In the genomic region with DNA sequence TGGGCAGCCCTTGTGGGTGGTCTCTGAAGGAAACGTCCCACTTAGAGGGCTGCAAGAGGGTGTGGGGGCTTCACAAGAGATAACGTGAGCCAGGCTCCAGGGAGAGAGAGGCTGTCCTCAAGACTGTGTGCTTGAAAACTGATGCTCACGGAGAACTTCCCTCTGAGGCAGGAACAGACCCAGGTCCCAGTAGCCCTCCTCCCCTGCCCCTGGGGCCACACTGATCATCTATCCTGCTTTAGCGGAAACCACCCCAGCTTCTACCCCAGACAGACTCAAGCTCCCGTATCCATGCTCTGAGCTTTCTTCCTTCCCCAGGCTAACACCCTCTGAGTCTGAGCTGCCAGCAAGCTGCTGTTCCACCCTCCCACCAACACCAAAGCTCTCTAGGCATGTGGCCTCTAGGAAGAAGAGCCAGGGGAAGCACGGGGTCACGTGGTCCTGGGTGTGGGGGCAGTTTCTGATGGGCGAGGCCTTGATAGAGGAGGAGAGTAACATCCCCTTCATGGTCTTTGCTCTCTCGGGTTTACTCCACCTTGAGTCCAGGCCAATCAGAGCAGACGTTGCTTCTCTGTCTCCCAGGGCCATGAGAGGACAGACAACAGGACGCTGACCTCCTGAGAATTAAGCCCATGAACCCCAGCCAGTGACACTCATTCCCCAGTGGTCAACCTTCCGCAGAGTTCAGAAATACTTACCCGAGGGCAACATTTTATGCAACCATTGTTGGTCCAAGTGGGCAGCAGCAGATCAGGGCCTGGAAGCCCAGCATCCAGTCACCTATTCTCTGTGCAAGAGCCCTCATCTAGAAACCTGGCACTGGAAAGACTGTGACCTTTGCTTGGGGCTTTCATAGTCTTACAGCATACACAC, we compare ENCODE assay signal across 8 cellular contexts. TPM values are rescaled to one million over a fixed set of nuclear protein-coding genes. Genes with fewer than 3 reads are reported as not detected.
DNase-seq lines count a peak whose midpoint lies in the region; ATAC-seq and TF ChIP-seq lines count a peak whose summit lies in the region.

No MANE protein-coding gene starts in this region.

- intact Hi-C loops in aorta (cut with DNase I), result no loop called here

- H3K36me3 ChIP-seq in neutrophil (no peaks in the 10 kb centered on the region), aorta (ENCODE audit: control insufficient read depth in 1 of 2, insufficient read depth in 2 of 2, low read length in 1 of 2) (no peaks in the 10 kb centered on the region)

- WGBS in aorta, 2 donors, result 69% methylated on average over 13 of the region's 13 CpGs

- H3K4me1 ChIP-seq in neutrophil (ENCODE audit: control insufficient read depth in 1 of 2, insufficient read depth in 1 of 2, low read depth in 1 of 2, low read length in 1 of 2) (peaks cover 19% of the 10 kb centered on the region in 2 experiments), aorta (ENCODE audit: control insufficient read depth in 1 of 2, insufficient read depth in 2 of 2, low read length in 2 of 2) (no peaks in the 10 kb centered on the region)

- H3K27me3 ChIP-seq in neutrophil (peaks cover 38% of the 10 kb centered on the region), aorta (ENCODE audit: control insufficient read depth in 1 of 2, insufficient read depth in 2 of 2, low read length in 1 of 2) (no peaks in the 10 kb centered on the region)

- peak; percentile 19 for DNase-seq in activated gamma-delta T cell treated with anti-CD3 and anti-CD28 coated beads, Interleukin-2, amount 50 U/mL, for 16 hours (ENCODE audit: low read depth)
- DNase-seq in activated gamma-delta T cell treated with Interleukin-2 at 50 U/mL for 16 hours, result no peak
- peak; percentile 72 for DNase-seq in NCI-H2196 (lab: John Stamatoyannopoulos, UW; ENCODE audit: unreplicated experiment)
- peak; percentile 85 for DNase-seq in activated CD8-positive, alpha-beta memory T cell treated with anti-CD3 and anti-CD28 coated beads for 24 hours
- DNase-seq in fibroblast of pulmonary artery (ENCODE audit: low read depth), result peak; percentile 33
- DNase-seq in aorta, result peak; percentile 78 to 83

- H3K9me3 ChIP-seq in neutrophil (no peaks in the 10 kb centered on the region), aorta (ENCODE audit: control insufficient read depth, low read length) (no peaks in the 10 kb centered on the region)

- H3K27ac ChIP-seq in neutrophil (peak overlapping the region; percentile 81), aorta (ENCODE audit: low read depth in 1 of 2, low read length in 2 of 2) (no peak overlapping the region)

- TF ChIP-seq CTCF in fibroblast of pulmonary artery (IDR thresholded peaks at IDR 0.05; ENCODE audit: low read length, missing control alignments) (no peak), neutrophil (IDR thresholded peaks at IDR 0.05) (no peak)

- H3K4me3 ChIP-seq in fibroblast of pulmonary artery (replicated peaks; ENCODE audit: low read depth, low read length), result peak overlapping the region; percentile 72
- H3K4me3 ChIP-seq in neutrophil (ENCODE audit: low read depth in 1 of 2, low read length in 1 of 2), result peak overlapping the region; percentile 74 to 99
- no peak overlapping the region for H3K4me3 ChIP-seq in aorta (ENCODE audit: low read length in 2 of 2)

- ATAC-seq in HG02678 (IDR thresholded peaks at IDR 0.05; ENCODE audit: unreplicated experiment), result peak; percentile 66
- ATAC-seq in aorta (ENCODE audit: low FRiP score), result no peak

RNA-seq across cellular contexts. Expression of gene PCK2, which starts 1.3 kb away (rescaled TPM):
- 10 to 100 TPM; 19.6 to 22.5 TPM for total RNA-seq in aorta
- 10 to 100 TPM; 14.7 to 82.5 TPM for polyA plus RNA-seq in aorta

RNA-seq across cellular contexts. Expression of gene DCAF11, which starts 19.1 kb away (rescaled TPM):
- total RNA-seq in aorta, result 10 to 100 TPM; 35.5 to 39.6 TPM
- polyA plus RNA-seq in aorta, result 10 to 100 TPM; 37.3 to 41.8 TPM

RNA-seq across cellular contexts. Expression of gene NRL, which starts 19.3 kb away (rescaled TPM):
- 1 to 10 TPM; 1.1 to 1.4 TPM for total RNA-seq in aorta
- polyA plus RNA-seq in aorta, result 1 to 10 TPM in 1 of 2 donors, under 1 TPM in 1; 0.63 to 1.3 TPM

RNA-seq across cellular contexts. Expression of gene CPNE6, which starts 24.1 kb away (rescaled TPM):
- total RNA-seq in aorta, result under 1 TPM; 0.71 to 0.99 TPM
- under 1 TPM; 0.03 to 0.25 TPM for polyA plus RNA-seq in aorta

RNA-seq across cellular contexts. Expression of gene FITM1, which starts 35.0 kb away (rescaled TPM):
- total RNA-seq in aorta, result under 1 TPM; 0.71 to 0.75 TPM
- polyA plus RNA-seq in aorta, result under 1 TPM in 1 of 2 donors, not detected in 1; 0.56 TPM

Comparison
In these comparisons a context has a peak if more than half of its experiments do, and no peak if none do; other contexts are left out.
1. H3K4me3 ChIP-seq: peak in fibroblast of pulmonary artery (single experiment) and neutrophil (2 of 2); none in aorta (0 of 2).